Comparison of ENCODE assay signal across 35 cellular contexts in the genomic region with DNA sequence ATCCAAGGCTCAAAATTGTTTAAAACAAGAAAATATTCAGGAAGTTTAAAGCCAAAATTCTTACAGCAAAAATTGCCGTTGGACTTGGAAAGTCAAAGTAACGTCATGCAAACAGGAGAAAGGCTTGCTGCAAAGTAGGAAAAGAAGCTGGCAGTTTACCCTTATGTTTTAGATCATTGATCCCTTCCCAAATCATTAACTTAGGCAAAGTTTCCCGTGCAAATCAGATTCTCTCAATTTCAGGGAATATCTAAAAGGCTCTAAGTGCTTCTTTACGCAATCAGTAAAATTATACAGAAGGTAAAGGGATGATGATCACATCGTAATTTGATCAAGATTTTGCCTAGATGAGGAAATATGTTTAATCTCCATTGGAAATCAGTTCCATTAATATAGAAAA.
"Had no signal": no experiment of that assay in that cellular context is flagged by ENCODE, and none has a peak within 500 bp of the region (broad histone marks: within the 10 kb centered on the region; RNA-seq: fewer than 3 reads in every experiment).

No MANE protein-coding gene starts in this region.

- H3K27me3 ChIP-seq: breast epithelium, cardiac muscle cell, colonic mucosa, esophagus muscularis mucosa, foreskin keratinocyte, gastrocnemius medialis, heart left ventricle had no signal

- H3K4me1 ChIP-seq: breast epithelium, colonic mucosa, esophagus muscularis mucosa, foreskin keratinocyte, gastrocnemius medialis, heart left ventricle had no signal

- H3K27ac ChIP-seq: breast epithelium, cardiac muscle cell, colonic mucosa, esophagus muscularis mucosa, foreskin keratinocyte, gastrocnemius medialis, heart left ventricle, WERI-Rb-1 had no signal

- DNase-seq: activated B cell treated with CpG ODN at 0.5 μM for 24 hours; activated CD4-positive, alpha-beta T cell treated with anti-CD3 and anti-CD28 coated beads for 48 hours; activated CD4-positive, alpha-beta T cell treated with anti-CD3 and anti-CD28 coated beads, Interleukin-2, amount 50 U/mL, for 1 hour; activated CD4-positive, alpha-beta T cell treated with anti-CD3 and anti-CD28 coated beads, Interleukin-2, amount 50 U/mL, for 48 hours; activated CD8-positive, alpha-beta memory T cell treated with anti-CD3 and anti-CD28 coated beads for 24 hours; activated CD8-positive, alpha-beta T cell treated with anti-CD3 and anti-CD28 coated beads for 36 hours; activated effector memory CD4-positive, alpha-beta T cell treated with Interleukin-2 at 50 U/mL for 16 hours; activated gamma-delta T cell treated with Interleukin-2 at 50 U/mL for 16 hours; activated naive CD4-positive, alpha-beta T cell treated with anti-CD3 and anti-CD28 coated beads, Interleukin-2, amount 50 U/mL, for 16 hours; activated naive CD4-positive, alpha-beta T cell treated with Interleukin-2 at 50 U/mL for 16 hours; activated T-cell treated with anti-CD3 and anti-CD28 coated beads, Interleukin-2, amount 50 U/mL, for 4 hours; amniotic stem cell; anterior cingulate cortex; central memory CD4-positive, alpha-beta T cell; cerebellar nuclear complex; colonic mucosa; effector CD8-positive, alpha-beta T cell; erythroblast; foreskin keratinocyte; gastrocnemius medialis; glutamatergic neuron; heart left ventricle; T-helper 1 cell; T-helper 17 cell; T1000; WERI-Rb-1 had no signal

- H3K4me3 ChIP-seq: breast epithelium, cardiac muscle cell, colonic mucosa, esophagus muscularis mucosa, gastrocnemius medialis, heart left ventricle had no signal

- FAIRE-seq: endometrium had no signal

- H3K9me3 Mint-ChIP-seq: activated B cell treated with CpG ODN at 0.5 μM for 24 hours; activated CD8-positive, alpha-beta T cell treated with anti-CD3 and anti-CD28 coated beads for 36 hours; activated T-cell treated with anti-CD3 and anti-CD28 coated beads, Interleukin-2, amount 50 U/mL, for 4 hours; activated T-helper 17 cell treated with anti-CD3 and anti-CD28 coated beads, Interleukin-2, amount 50 U/mL, for 72 hours; T-helper 2 cell treated with Interferon-gamma antibody and Interleukin-4, amounts not matched to agents 5 μg/mL and 100 μg/mL, for 36 hours had no signal

- H3K27ac Mint-ChIP-seq: activated B cell treated with CpG ODN at 0.5 μM for 24 hours; activated CD8-positive, alpha-beta T cell treated with anti-CD3 and anti-CD28 coated beads for 36 hours; activated naive CD8-positive, alpha-beta T cell; activated T-helper 17 cell treated with anti-CD3 and anti-CD28 coated beads, Interleukin-2, amount 50 U/mL, for 72 hours; T-helper 17 cell; T-helper 2 cell treated with Interferon-gamma antibody and Interleukin-4, amounts not matched to agents 5 μg/mL and 100 μg/mL, for 36 hours had no signal

- ATAC-seq: activated CD4-positive, CD25-positive, alpha-beta regulatory T cell treated with anti-CD3 and anti-CD28 coated beads, Interleukin-2, amount 50 U/mL, for 24 hours; activated CD8-positive, alpha-beta T cell treated with anti-CD3 and anti-CD28 coated beads for 36 hours; activated T-cell treated with anti-CD3 and anti-CD28 coated beads, Interleukin-2, amount 50 U/mL, for 4 hours; activated T-helper 17 cell treated with anti-CD3 and anti-CD28 coated beads, Interleukin-2, amount 50 U/mL, for 72 hours; foreskin keratinocyte; gastrocnemius medialis; heart left ventricle; T-helper 17 cell had no signal

- H3K4me3 Mint-ChIP-seq: activated B cell treated with CpG ODN at 0.5 μM for 24 hours; activated CD8-positive, alpha-beta T cell treated with anti-CD3 and anti-CD28 coated beads for 36 hours; activated naive CD8-positive, alpha-beta T cell; activated T-cell treated with anti-CD3 and anti-CD28 coated beads, Interleukin-2, amount 50 U/mL, for 4 hours; activated T-helper 17 cell treated with anti-CD3 and anti-CD28 coated beads, Interleukin-2, amount 50 U/mL, for 72 hours; brain; T-helper 17 cell; T-helper 2 cell treated with Interferon-gamma antibody and Interleukin-4, amounts not matched to agents 5 μg/mL and 100 μg/mL, for 36 hours had no signal

- H3K36me3 Mint-ChIP-seq: activated naive CD8-positive, alpha-beta T cell; brain had no signal

- H3K9me3 ChIP-seq: breast epithelium, colonic mucosa, esophagus muscularis mucosa, gastrocnemius medialis, heart left ventricle had no signal

- H3K27me3 Mint-ChIP-seq: activated naive CD8-positive, alpha-beta T cell; brain had no signal

- H3K36me3 ChIP-seq: breast epithelium, cardiac muscle cell, colonic mucosa, esophagus muscularis mucosa, gastrocnemius medialis, heart left ventricle, WERI-Rb-1 had no signal

- H3K4me1 Mint-ChIP-seq: activated B cell treated with CpG ODN at 0.5 μM for 24 hours; activated T-helper 17 cell treated with anti-CD3 and anti-CD28 coated beads, Interleukin-2, amount 50 U/mL, for 72 hours; T-helper 17 cell had no signal
